Comparison of ENCODE assay signal across 9 cellular contexts in the genomic region with DNA sequence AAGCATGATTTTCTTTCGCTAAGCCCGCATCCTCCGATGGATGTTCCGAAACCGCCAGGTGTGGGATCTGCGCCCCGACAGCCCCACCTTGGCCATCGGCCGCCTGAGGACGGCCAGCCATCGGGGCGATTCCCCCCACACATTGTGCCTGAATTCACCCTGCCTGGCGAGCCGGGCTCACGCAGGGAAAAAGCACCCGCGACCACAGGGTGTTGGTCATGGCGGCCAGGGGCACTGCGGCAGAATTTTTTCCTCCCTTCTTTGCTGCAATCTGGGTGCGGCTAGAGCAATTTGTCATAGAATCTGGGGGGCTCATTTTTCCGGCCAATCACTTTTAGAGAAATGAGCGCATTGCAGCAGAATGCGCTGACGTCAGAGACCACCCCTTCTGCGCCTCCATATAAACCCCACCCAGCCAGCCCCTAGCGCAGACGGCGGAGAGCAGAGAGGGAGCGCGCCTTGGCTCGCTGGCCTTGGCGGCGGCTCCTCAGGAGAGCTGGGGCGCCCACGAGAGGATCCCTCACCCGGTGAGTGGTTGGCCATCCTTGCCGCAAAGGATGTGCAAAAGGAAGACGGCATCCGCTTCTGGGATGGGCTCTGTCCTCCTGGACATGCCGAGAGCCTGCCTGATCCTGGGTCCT. TPM values are rescaled to one million over a fixed set of nuclear protein-coding genes. Genes with fewer than 3 reads are reported as not detected.
DNase-seq lines count a peak whose midpoint lies in the region; ATAC-seq and TF ChIP-seq lines count a peak whose summit lies in the region.
"Had no signal": no experiment of that assay in that cellular context is flagged by ENCODE, and none has a peak within 500 bp of the region (broad histone marks: within the 10 kb centered on the region; RNA-seq: fewer than 3 reads in every experiment).

A gene (plus strand): TSS at position 428 of the 641 bp plus-strand sequence.

- peak; percentile 73 for DNase-seq in Daoy (ENCODE audit: low read depth)
- peak; percentile 74 for DNase-seq in amniotic epithelial cell (ENCODE audit: low read depth)
- DNase-seq in heart right ventricle, result peak; percentile 28 to 52
- peak in 1 of 2 donors; percentile 37 for DNase-seq in gastrocnemius medialis
- DNase-seq in DMS153 (lab: John Stamatoyannopoulos, UW), result no peak
- DNase-seq in activated effector memory CD4-positive, alpha-beta T cell treated with anti-CD3 and anti-CD28 coated beads, Interleukin-2, amount 50 U/mL, for 16 hours, result no peak
- no peak for DNase-seq in DMS53 treated with DMSO at 0.1 percent for 48 hours (lab: John Stamatoyannopoulos, UW; ENCODE audit: unreplicated experiment)
- DNase-seq: activated naive CD8-positive, alpha-beta T cell treated with anti-CD3 and anti-CD28 coated beads, Interleukin-2, amount 10 ng/mL, durations not matched to agents 7 days and 5 days had no signal

- H3K27me3 ChIP-seq in heart right ventricle, result peaks cover 0 to 71% (median 62%) of the 10 kb centered on the region in 7 donors
- peaks cover 23 to 42% (median 42%) of the 10 kb centered on the region in 3 donors for H3K27me3 ChIP-seq in gastrocnemius medialis

- peak within 1 kb of the TSS in 6 of 10 donors; percentile 23 to 60 (median 34) for H3K27ac ChIP-seq in heart right ventricle
- H3K27ac ChIP-seq in gastrocnemius medialis, result peak within 1 kb of the TSS in 2 of 4 donors; percentile 31 to 41

- ATAC-seq in heart right ventricle, result peak; percentile 29 to 75 (median 65)
- peak; percentile 39 to 45 for ATAC-seq in gastrocnemius medialis
- ATAC-seq in GM19395 (IDR thresholded peaks at IDR 0.05; ENCODE audit: unreplicated experiment), result no peak

- intact Hi-C loops in heart right ventricle (cut with DNase I), result loop anchor here in 5 of 10 donors (10.0 kb wide), 1 partner anchor 161 kb away; no protein-coding TSS in a partner anchor
- intact Hi-C loops in gastrocnemius medialis (cut with DNase I; ENCODE audit: low total_unique reads), result loop anchor here (10.0 kb wide), 1 partner anchor 161 kb away; no protein-coding TSS in a partner anchor

- TF ChIP-seq CTCF in heart right ventricle (IDR thresholded peaks at IDR 0.05) (no peak), gastrocnemius medialis (IDR thresholded peaks at IDR 0.05 in 4 of 5, conservative IDR thresholded peaks at IDR 0.05 in 1 of 5) (no peak)

- peaks cover 0 to 4% (median 0%) of the 10 kb centered on the region in 9 donors for H3K4me1 ChIP-seq in heart right ventricle
- H3K4me1 ChIP-seq in gastrocnemius medialis, result no peaks in the 10 kb centered on the region

- H3K4me3 ChIP-seq in heart right ventricle (peak within 1 kb of the TSS in 9 of 10 donors; percentile 6 to 53 (median 42)), gastrocnemius medialis (peak within 1 kb of the TSS in 3 of 4 donors; percentile 21 to 42 (median 36))

- peaks cover 0 to 4% (median 0%) of the 10 kb centered on the region in 11 donors for H3K9me3 ChIP-seq in heart right ventricle
- H3K9me3 ChIP-seq in gastrocnemius medialis, result no peaks in the 10 kb centered on the region

- TF ChIP-seq POLR2A in gastrocnemius medialis (IDR thresholded peaks at IDR 0.05), result peak; percentile 59 to 67

- WGBS in heart right ventricle, 2 donors, result 49 to 54% methylated on average over 40 of the region's 40 CpGs

- H3K36me3 ChIP-seq in heart right ventricle (no peaks in the 10 kb centered on the region), gastrocnemius medialis (no peaks in the 10 kb centered on the region)

- in situ Hi-C loops in gastrocnemius medialis (cut with MboI; ENCODE audit: low sequenced_read_pairs in 4 of 4), result no loop called here

RNA-seq across cellular contexts. Expression of the gene that starts here (rescaled TPM):
- total RNA-seq in Daoy (2014; rRNA removed; shearing (Covaris generic)), result 13.5 and 14.3 TPM in 2 replicates
- total RNA-seq in heart right ventricle (10 to 100 TPM in 7 of 10 donors, 1 to 10 TPM in 3; 8.4 to 27.8 (median 12.4) TPM), gastrocnemius medialis (10 to 100 TPM in 1 of 4 donors, 1 to 10 TPM in 3; 2.7 to 30.7 (median 5.2) TPM)
- 100 to 1,000 TPM in 1 of 2 donors, 1 to 10 TPM in 1; 7.7 to 122 TPM for polyA plus RNA-seq in heart right ventricle
- total RNA-seq: activated naive CD8-positive, alpha-beta T cell treated with anti-CD3 and anti-CD28 coated beads, Interleukin-2, amount 10 ng/mL, durations not matched to agents 7 days and 5 days had no signal

Comparison
In these comparisons a context has a peak if more than half of its experiments do, and no peak if none do; other contexts are left out.
1. DNase-seq: peak in Daoy (single experiment), amniotic epithelial cell (single experiment) and heart right ventricle (2 of 2); none in DMS153 (single experiment), activated effector memory CD4-positive, alpha-beta T cell treated with anti-CD3 and anti-CD28 coated beads, Interleukin-2, amount 50 U/mL, for 16 hours (single experiment) and DMS53 treated with DMSO at 0.1 percent for 48 hours (single experiment).